Comparison of ENCODE assay signal across 8 cellular contexts in genomic region chr7:127391591-127392181, GRCh38. TPM values are rescaled to one million over a fixed set of nuclear protein-coding genes. Genes with fewer than 3 reads are reported as not detected.
DNase-seq lines count a peak whose midpoint lies in the region; ATAC-seq and FAIRE-seq lines count a peak whose summit lies in the region.

No MANE protein-coding gene starts in this region.

- H3K4me3 ChIP-seq in small intestine (ENCODE audit: low read depth in 1 of 2, low read length in 2 of 2) = peak overlapping the region; percentile 90 to 92

- peaks cover 0 to 2% of the 10 kb centered on the region in 2 donors for H3K4me1 ChIP-seq in small intestine (ENCODE audit: control insufficient read depth in 2 of 2, insufficient read depth in 1 of 2, low read depth in 1 of 2, low read length in 1 of 2)

- H3K36me3 ChIP-seq in small intestine (ENCODE audit: control insufficient read depth in 2 of 2, insufficient read depth in 2 of 2, low read length in 2 of 2) = peaks cover 0 to 2% of the 10 kb centered on the region in 2 donors

- FAIRE-seq in small intestine (lab: Jason Lieb, UNC) = no peak

- H3K9me3 ChIP-seq in small intestine (ENCODE audit: control insufficient read depth, low read depth) = no peaks in the 10 kb centered on the region

- ATAC-seq in GM18867 (IDR thresholded peaks at IDR 0.05; ENCODE audit: unreplicated experiment) = peak; percentile 45
- peak; percentile 20 for ATAC-seq in HG03060 (IDR thresholded peaks at IDR 0.05; ENCODE audit: low read depth, unreplicated experiment)

- H3K27ac ChIP-seq in small intestine (ENCODE audit: low read depth in 1 of 2, low read length in 1 of 2) = peak overlapping the region; percentile 92 to 97

- 0% methylated on average over 58 to 66 of the region's 66 CpGs for WGBS in small intestine, 3 donors

- H3K27me3 ChIP-seq in small intestine (ENCODE audit: control insufficient read depth in 2 of 2, insufficient read depth in 2 of 2, low read length in 2 of 2) = no peaks in the 10 kb centered on the region

- in situ Hi-C loops in SK-MEL-5 (cut with HindIII; ENCODE audit: low pct_unique_long_range_greater_than_20kb, low sequenced_read_pairs) = no loop called here

- DNase-seq in AG08395 (ENCODE audit: low spot score) (peak; percentile 24), SK-MEL-5 (ENCODE audit: low read depth, low spot score) (peak; percentile 29), amniotic epithelial cell (ENCODE audit: low read depth) (peak; percentile 27), hepatic stellate cell (ENCODE audit: low spot score) (peak; percentile 27), small intestine (peak; percentile 65), NCI-H1694 treated with DMSO at 0.1 percent for 48 hours (lab: John Stamatoyannopoulos, UW) (no peak)

RNA-seq across cellular contexts. Expression of gene ZNF800, which starts 0.8 kb away (rescaled TPM):
- total RNA-seq in SK-MEL-5 (2014; rRNA removed; shearing (Covaris generic)) = 21.4 and 22.1 TPM in 2 replicates
- 10.0 and 32.0 TPM in 2 replicates for polyA plus RNA-seq in SK-MEL-5 (2015; cell fraction: cytosol; rRNA removed)
- polyA plus RNA-seq in SK-MEL-5 (2015; cell fraction: nucleus; rRNA removed) = 47.4 and 50.7 TPM in 2 replicates
- polyA plus RNA-seq in small intestine = 1 to 10 TPM; 6.2 to 8.5 (median 6.2) TPM
